Comparison of ENCODE assay signal across 8 cellular contexts in the genomic region with DNA sequence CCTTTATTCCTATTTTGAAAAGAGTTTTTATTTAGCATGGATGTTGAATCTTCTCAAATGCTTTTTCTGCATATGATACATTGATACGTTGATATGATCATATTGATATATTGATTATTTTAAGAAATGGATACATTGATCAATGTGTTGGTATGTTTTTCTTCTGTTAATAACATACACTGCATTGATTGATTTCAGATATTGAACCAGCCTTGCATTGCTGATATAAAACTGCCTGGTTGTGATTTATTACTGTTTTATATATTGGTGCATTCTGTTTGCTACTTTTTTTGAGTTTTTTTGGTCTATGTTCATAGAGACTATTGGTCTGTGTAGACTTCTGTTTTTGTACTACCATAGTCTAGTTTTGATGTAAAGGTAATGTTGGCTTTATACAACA.
"Had no signal": no experiment of that assay in that cellular context is flagged by ENCODE, and none has a peak within 500 bp of the region (broad histone marks: within the 10 kb centered on the region; RNA-seq: fewer than 3 reads in every experiment).

No MANE protein-coding gene starts in this region.

- FAIRE-seq: HepG2, HTR-8/SVneo had no signal

- ATAC-seq: HepG2 had no signal

- H3K27ac ChIP-seq: HL-60, KMS-11 had no signal

- H3K4me2 ChIP-seq: KMS-11 had no signal

- DNase-seq: IMR-90, KBM-7, KG1 had no signal

- H3K27ac Mint-ChIP-seq: IgD-negative memory B cell had no signal

- H3K27me3 Mint-ChIP-seq: IgD-negative memory B cell had no signal

- H3K9ac ChIP-seq: KMS-11 had no signal
